In the genomic region with DNA sequence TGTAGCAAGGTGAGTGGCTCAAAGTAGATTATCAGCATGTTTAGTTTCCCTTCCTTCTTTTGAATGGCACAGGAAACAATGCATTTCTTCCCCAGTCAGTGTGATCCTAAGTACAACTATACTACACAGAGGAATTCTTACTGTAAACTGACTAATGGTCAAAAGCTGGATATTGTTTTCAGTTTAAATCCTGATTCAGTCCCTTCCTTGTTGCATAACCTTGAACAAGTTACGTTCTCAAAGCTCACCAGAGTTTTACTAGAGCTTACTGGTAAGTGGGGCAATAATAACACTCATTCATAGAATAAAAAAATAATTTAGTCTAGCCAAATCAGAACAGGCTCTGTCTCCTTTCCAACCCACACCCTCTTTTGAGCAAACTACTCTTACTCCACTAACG, we compare ENCODE assay signal across 20 cellular contexts.
"Had no signal": no experiment of that assay in that cellular context is flagged by ENCODE, and none has a peak within 500 bp of the region (broad histone marks: within the 10 kb centered on the region; RNA-seq: fewer than 3 reads in every experiment).

No MANE protein-coding gene starts in this region.

- FAIRE-seq: TTC549, urothelium cell line had no signal

- DNase-seq: activated CD4-positive, alpha-beta memory T cell treated with anti-CD3 and anti-CD28 coated beads for 36 hours; activated CD4-positive, alpha-beta T cell treated with anti-CD3 and anti-CD28 coated beads for 4 hours; amygdala; central memory CD4-positive, alpha-beta T cell; colonic mucosa; endodermal cell; foreskin keratinocyte; islet precursor cell; midbrain; nephron progenitor cell; occipital lobe; stimulated activated naive CD8-positive, alpha-beta T cell treated with anti-CD3 and anti-CD28 coated beads, Interleukin-15, Interleukin-2, amounts not matched to agents 100 U/mL and 50 U/mL, for 24 hours; SW 1271 had no signal

- ATAC-seq: foreskin keratinocyte; stimulated activated naive CD8-positive, alpha-beta T cell treated with anti-CD3 and anti-CD28 coated beads, Interleukin-15, Interleukin-2, amounts not matched to agents 100 U/mL and 50 U/mL, for 24 hours; WTC11 had no signal

- H3K4me3 ChIP-seq: colonic mucosa, hepatocyte, lung, right atrium auricular region, tibial nerve had no signal

- H3K27me3 ChIP-seq: colonic mucosa, foreskin keratinocyte, hepatocyte, right atrium auricular region, tibial nerve had no signal

- H3K36me3 ChIP-seq: colonic mucosa, right atrium auricular region, tibial nerve had no signal
